Comparison of ENCODE assay signal across 8 cellular contexts in the genomic region with DNA sequence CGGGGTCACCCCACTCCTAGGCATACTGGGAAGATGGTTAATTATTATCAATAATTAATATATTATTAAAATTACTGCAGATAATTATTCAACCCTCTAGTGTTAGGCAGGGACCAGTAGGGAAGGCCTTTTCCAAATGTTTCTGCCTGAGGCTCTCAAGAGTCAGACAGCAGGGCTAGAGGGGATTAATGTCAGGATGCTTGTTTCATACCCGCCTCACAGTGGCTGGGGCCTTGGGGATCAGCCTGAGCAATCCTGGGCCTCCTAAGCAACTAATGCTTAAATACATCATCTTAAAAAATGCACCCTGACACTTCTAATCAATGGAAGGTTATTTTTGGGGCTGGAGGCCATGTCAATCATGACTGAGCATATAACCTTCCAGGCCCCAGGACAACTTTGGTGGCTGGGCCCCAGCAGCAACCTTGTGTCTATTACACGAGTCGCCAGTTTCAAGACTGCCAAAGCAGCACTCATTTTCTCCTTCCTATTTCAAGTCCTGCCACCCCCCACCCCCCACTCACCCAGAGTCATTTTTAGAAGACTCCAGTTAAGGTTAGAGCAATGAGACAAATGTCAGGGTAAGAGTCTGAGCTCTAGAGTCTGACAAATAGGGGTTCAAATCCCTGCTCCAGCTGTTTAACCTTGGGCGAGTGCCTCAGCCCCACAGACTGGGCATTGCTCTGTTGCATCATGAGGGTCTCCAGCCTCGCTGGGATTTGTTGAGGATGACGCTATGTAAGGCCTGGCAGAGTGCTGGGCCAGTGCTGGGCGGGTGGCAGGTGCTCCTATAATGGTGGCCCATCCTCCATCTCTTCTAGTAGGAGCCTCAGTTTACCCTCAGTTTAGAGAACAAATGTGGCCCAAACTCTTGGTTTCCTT. TPM values are rescaled to one million over a fixed set of nuclear protein-coding genes. Genes with fewer than 3 reads are reported as not detected.
DNase-seq lines count a peak whose midpoint lies in the region; ATAC-seq and TF ChIP-seq lines count a peak whose summit lies in the region.
"Had no signal": no experiment of that assay in that cellular context is flagged by ENCODE, and none has a peak within 500 bp of the region (broad histone marks: within the 10 kb centered on the region; RNA-seq: fewer than 3 reads in every experiment).

No MANE protein-coding gene starts in this region.

- no peak overlapping the region for H2AFZ ChIP-seq in H9 (ENCODE audit: low read length)

- H3K14ac ChIP-seq in H9 (ENCODE audit: insufficient read depth, low read length), result no peak overlapping the region

- peaks cover 12% of the 10 kb centered on the region; the same call in 1 of the 2 replicates for H3K79me2 ChIP-seq in H9 (ENCODE audit: insufficient read depth, low read length)

- no peak overlapping the region for H4K8ac ChIP-seq in H9 (replicated peaks; ENCODE audit: insufficient read length, low read depth, low read length)

- H4K20me1 ChIP-seq in H9 (ENCODE audit: control insufficient read depth, insufficient read depth, insufficient read length), result peaks cover 6% of the 10 kb centered on the region

- H3K18ac ChIP-seq in H9 (ENCODE audit: insufficient read length, low read depth, low read length), result no peak overlapping the region

- H3K4me1 ChIP-seq in H9 (ENCODE audit: insufficient read depth, low read length) (peaks cover 22% of the 10 kb centered on the region; the same call in 1 of the 2 replicates), subcutaneous abdominal adipose tissue (ENCODE audit: control insufficient read depth in 5 of 5, insufficient read depth in 5 of 5, low read length in 5 of 5) (peaks cover 49 to 98% (median 94%) of the 10 kb centered on the region in 5 donors)

- no peak overlapping the region for H3K56ac ChIP-seq in H9 (ENCODE audit: insufficient read length, low read depth, low read length)

- peaks cover 58 to 67% of the 10 kb centered on the region in 2 experiments for H3K4me1 Mint-ChIP-seq in H9

- no peak overlapping the region for H4K5ac ChIP-seq in H9 (ENCODE audit: insufficient read length, low read depth, low read length)

- no peak overlapping the region; a peak in 1 of 5 replicates for H3K4me3 Mint-ChIP-seq in H9

- no peaks in the 10 kb centered on the region for H3K9me3 Mint-ChIP-seq in H9

- no CpG with 5 or more reads among the region's 8 CpGs for WGBS in H9 (ENCODE audit: extremely low coverage, insufficient read length, low lambda C conversion rate)

- H3T11ph ChIP-seq in H9 (ENCODE audit: low read length), result no peak overlapping the region

- no peak overlapping the region for H4K91ac ChIP-seq in H9 (ENCODE audit: insufficient read length, low read depth, low read length)

- peaks cover 70 to 82% (median 74%) of the 10 kb centered on the region in 3 experiments for H3K36me3 Mint-ChIP-seq in H9 (ENCODE audit: insufficient read depth in 1 of 3, low read depth in 3 of 3)

- no peak overlapping the region for H2BK15ac ChIP-seq in H9 (ENCODE audit: low read depth, low read length)

- no peak overlapping the region for H3K27ac ChIP-seq in H9 (ENCODE audit: insufficient read length, low read depth, low read length)
- H3K27ac ChIP-seq in angular gyrus (ENCODE audit: low read depth, low read length), result peak overlapping the region; percentile 98
- peak overlapping the region; percentile 98 for H3K27ac ChIP-seq in layer of hippocampus (ENCODE audit: low read depth, low read length)
- H3K27ac ChIP-seq in subcutaneous abdominal adipose tissue (ENCODE audit: low read depth, low read length), result peak overlapping the region; percentile 99

- H2BK12ac ChIP-seq in H9 (ENCODE audit: insufficient read length, low read depth, low read length), result no peak overlapping the region

- H3K27ac Mint-ChIP-seq in H9, result peak overlapping the region in 1 of 3 experiments; percentile 94; a peak in 1 of 7 replicates

- H2BK20ac ChIP-seq in H9 (ENCODE audit: low read depth, low read length, poor library complexity, severe bottlenecking), result no peak overlapping the region

- H3K27me3 ChIP-seq in H9 (ENCODE audit: insufficient read depth, low read length), result no peaks in the 10 kb centered on the region; the same call in 1 of the 2 replicates
- no peaks in the 10 kb centered on the region for H3K27me3 ChIP-seq in layer of hippocampus (ENCODE audit: control insufficient read depth, insufficient read depth, low read length)
- no peaks in the 10 kb centered on the region for H3K27me3 ChIP-seq in subcutaneous abdominal adipose tissue (ENCODE audit: control insufficient read depth in 5 of 5, insufficient read depth in 4 of 5, low read length in 5 of 5)

- no peak overlapping the region for H3K23ac ChIP-seq in H9 (ENCODE audit: insufficient read length, low read depth, low read length)

- ATAC-seq in GM18873 (IDR thresholded peaks at IDR 0.05; ENCODE audit: low FRiP score, unreplicated experiment), result no peak
- ATAC-seq in HG02571 (IDR thresholded peaks at IDR 0.05; ENCODE audit: unreplicated experiment), result no peak

- H3K27me3 Mint-ChIP-seq in H9 (ENCODE audit: low read depth), result peaks cover 10% of the 10 kb centered on the region

- peak overlapping the region in 1 of 5 donors; percentile 92 for H3K4me3 ChIP-seq in subcutaneous abdominal adipose tissue (ENCODE audit: low read depth in 1 of 5, low read length in 5 of 5)

- H3K9ac ChIP-seq in H9 (ENCODE audit: extremely low read depth, insufficient read length, low read length) (no peak overlapping the region), subcutaneous abdominal adipose tissue (ENCODE audit: low read length in 5 of 5) (no peak overlapping the region)

- peaks cover 2 to 86% (median 83%) of the 10 kb centered on the region in 5 donors for H3K36me3 ChIP-seq in subcutaneous abdominal adipose tissue (ENCODE audit: control insufficient read depth in 5 of 5, insufficient read depth in 5 of 5, low read length in 5 of 5)

- no peak overlapping the region for H2AK5ac ChIP-seq in H9 (ENCODE audit: insufficient read length, low read length)

- peaks cover 3% of the 10 kb centered on the region for H3K79me1 ChIP-seq in H9 (ENCODE audit: insufficient read depth, low read depth, low read length, poor library complexity, severe bottlenecking)

- DNase-seq in H9 (peak; percentile 22), GM03348 (ENCODE audit: low spot score) (no peak)
- DNase-seq: NCI-H446 treated with DMSO at 0.1 percent for 48 hours had no signal

- H3K4me2 ChIP-seq in H9 (ENCODE audit: insufficient read depth, insufficient read length, low read length), result no peak overlapping the region

- H3K23me2 ChIP-seq in H9 (ENCODE audit: insufficient read length, low read depth, low read length, poor library complexity, severe bottlenecking), result peaks cover 3% of the 10 kb centered on the region

- H2BK5ac ChIP-seq in H9 (ENCODE audit: insufficient read length, low read length), result no peak overlapping the region

- no peak overlapping the region for H2BK120ac ChIP-seq in H9 (ENCODE audit: low read depth, low read length, poor library complexity, severe bottlenecking)

- no peaks in the 10 kb centered on the region for H3K9me3 ChIP-seq in H9 (ENCODE audit: control insufficient read depth, low read depth, low read length)
- no peaks in the 10 kb centered on the region for H3K9me3 ChIP-seq in subcutaneous abdominal adipose tissue (ENCODE audit: control insufficient read depth in 5 of 5, low read length in 5 of 5)

- no peak overlapping the region for H3K4ac ChIP-seq in H9 (ENCODE audit: low read depth, low read length)

- TF ChIP-seq CTCF in H9 (conservative IDR thresholded peaks at IDR 0.05), result no peak

RNA-seq across cellular contexts. Expression of a gene that starts 6.1 kb away (rescaled TPM):
- 30.9 and 35.3 TPM in 2 replicates for total RNA-seq in H9 (2021)
